ENCODE assay signal across 1 cellular context in genomic region chr13:95509521-95510315, GRCh38.
TF ChIP-seq lines count a peak whose summit lies in the region.

No MANE protein-coding gene starts in this region.

TF ChIP-seq in HCT116, 20 proteins besides CTCF, POLR2A, EP300 and RAD21 (continued from another document):
- no peak for TF ChIP-seq REST (IDR thresholded peaks at IDR 0.05; ENCODE audit: low read depth)
- TF ChIP-seq POLR2AphosphoS5 (IDR thresholded peaks at IDR 0.05; ENCODE audit: low read depth, low read length) = no peak
- no peak for TF ChIP-seq TCF7L2 (IDR thresholded peaks at IDR 0.05; ENCODE audit: borderline replicate concordance, extremely low read depth, insufficient read depth, insufficient read length)
- TF ChIP-seq EGR1 (IDR thresholded peaks at IDR 0.05; ENCODE audit: low read depth) = no peak
- no peak for TF ChIP-seq JUND (IDR thresholded peaks at IDR 0.05)
- TF ChIP-seq SRF (IDR thresholded peaks at IDR 0.05; ENCODE audit: low read depth) = no peak
- no peak for TF ChIP-seq ATF3 (IDR thresholded peaks at IDR 0.05)
- no peak for TF ChIP-seq ZFX (IDR thresholded peaks at IDR 0.05)
- no peak for TF ChIP-seq ELF1 (IDR thresholded peaks at IDR 0.05; ENCODE audit: borderline replicate concordance, low read depth)
- TF ChIP-seq EZH2phosphoT487 (IDR thresholded peaks at IDR 0.05; ENCODE audit: borderline replicate concordance) = no peak
- TF ChIP-seq YY1 (IDR thresholded peaks at IDR 0.05; ENCODE audit: extremely low read depth, insufficient replicate concordance, low read depth, low read length) = no peak
TF ChIP-seq in HCT116: peak in this region for 0.
